9 cellular contexts compared by ENCODE assay signal in genomic region chr4:1318488-1319213, GRCh38. TPM values are rescaled to one million over a fixed set of nuclear protein-coding genes. Genes with fewer than 3 reads are reported as not detected.
A peak's percentile ranks its signal among the peaks of the same experiment; 100 is the strongest.
DNase-seq lines count a peak whose midpoint lies in the region; ATAC-seq and TF ChIP-seq lines count a peak whose summit lies in the region.
"Had no signal": no experiment of that assay in that cellular context is flagged by ENCODE, and none has a peak within 500 bp of the region (broad histone marks: within the 10 kb centered on the region; RNA-seq: fewer than 3 reads in every experiment).

No MANE protein-coding gene starts in this region.

- no peaks in the 10 kb centered on the region for H3K9me3 ChIP-seq in Peyer's patch
- H3K9me3 ChIP-seq in esophagus muscularis mucosa, result no peaks in the 10 kb centered on the region
- H3K9me3 ChIP-seq: tibial nerve had no signal

- POLR2A ChIA-PET in activated CD8-positive, alpha-beta T cell treated with anti-CD3 and anti-CD28 coated beads for 36 hours (lab: Charles Lee), result interaction anchor here (1.3 kb wide), 1 partner anchor 29 kb away, joined by 5 read pairs; the partner anchor contains the start of gene MAEA
- POLR2A ChIA-PET in activated CD8-positive, alpha-beta T cell treated with anti-CD3 and anti-CD28 coated beads, Interleukin-2, amount 10 ng/mL, durations not matched to agents 7 days and 5 days (lab: Charles Lee), result interaction anchor here (0.5 kb wide), 1 partner anchor 22 kb away, joined by 3 read pairs; no protein-coding TSS in a partner anchor

- CTCF ChIA-PET in activated CD8-positive, alpha-beta T cell treated with anti-CD3 and anti-CD28 coated beads for 36 hours (lab: Charles Lee), result interaction anchor here (1.1 to 1.3 kb wide), 3 partner anchors 11 to 188 kb away, joined by 5 to 6 read pairs (median 5); no protein-coding TSS in a partner anchor
- CTCF ChIA-PET in activated CD8-positive, alpha-beta T cell treated with anti-CD3 and anti-CD28 coated beads, Interleukin-2, amount 10 ng/mL, durations not matched to agents 7 days and 5 days (lab: Charles Lee), result interaction anchor here (0.7 kb wide), 1 partner anchor 29 kb away, joined by 6 read pairs; the partner anchor contains the start of gene UVSSA

- peaks cover 0 to 87% (median 0%) of the 10 kb centered on the region in 3 donors for H3K36me3 ChIP-seq in Peyer's patch
- H3K36me3 ChIP-seq in esophagus muscularis mucosa, result peaks cover 46 to 95% (median 83%) of the 10 kb centered on the region in 4 donors

- DNase-seq in activated CD8-positive, alpha-beta T cell treated with anti-CD3 and anti-CD28 coated beads for 36 hours, result peak; percentile 30
- no peak for DNase-seq in activated CD8-positive, alpha-beta T cell treated with anti-CD3 and anti-CD28 coated beads, Interleukin-2, amount 10 ng/mL, durations not matched to agents 7 days and 5 days
- DNase-seq in Peyer's patch (no peak), esophagus muscularis mucosa (ENCODE audit: extremely low spot score) (no peak), retinal pigment epithelial cell (ENCODE audit: low read depth) (no peak), COLO829 (ENCODE audit: low spot score) (no peak)

- intact Hi-C loops in activated CD8-positive, alpha-beta T cell treated with anti-CD3 and anti-CD28 coated beads for 36 hours (cut with micrococcal nuclease), result no loop called here
- intact Hi-C loops in esophagus muscularis mucosa (cut with DNase I), result no loop called here

- no peaks in the 10 kb centered on the region for H3K27me3 Mint-ChIP-seq in activated CD8-positive, alpha-beta T cell treated with anti-CD3 and anti-CD28 coated beads for 36 hours
- H3K27me3 Mint-ChIP-seq in activated CD8-positive, alpha-beta T cell treated with anti-CD3 and anti-CD28 coated beads, Interleukin-2, amount 10 ng/mL, durations not matched to agents 7 days and 5 days (ENCODE audit: low read depth), result no peaks in the 10 kb centered on the region

- no peaks in the 10 kb centered on the region for H3K27me3 ChIP-seq in Peyer's patch
- no peaks in the 10 kb centered on the region for H3K27me3 ChIP-seq in esophagus muscularis mucosa
- H3K27me3 ChIP-seq: tibial nerve had no signal

- H3K4me3 ChIP-seq in Peyer's patch (no peak overlapping the region), esophagus muscularis mucosa (no peak overlapping the region), retinal pigment epithelial cell (ENCODE audit: low read length) (no peak overlapping the region)
- H3K4me3 ChIP-seq: tibial nerve had no signal

- H3K4me1 Mint-ChIP-seq in activated CD8-positive, alpha-beta T cell treated with anti-CD3 and anti-CD28 coated beads for 36 hours (ENCODE audit: low read depth), result peaks cover 15% of the 10 kb centered on the region
- peaks cover 26% of the 10 kb centered on the region for H3K4me1 Mint-ChIP-seq in activated CD8-positive, alpha-beta T cell treated with anti-CD3 and anti-CD28 coated beads, Interleukin-2, amount 10 ng/mL, durations not matched to agents 7 days and 5 days (ENCODE audit: low read depth)

- H3K27ac ChIP-seq in Peyer's patch (no peak overlapping the region), esophagus muscularis mucosa (replicated peaks in 1 of 4) (no peak overlapping the region)
- H3K27ac ChIP-seq: tibial nerve had no signal

- TF ChIP-seq EP300 in esophagus muscularis mucosa (IDR thresholded peaks at IDR 0.05), result no peak

- 83% methylated on average over 13 of the region's 18 CpGs for WGBS in esophagus muscularis mucosa

- H3K9me3 Mint-ChIP-seq in activated CD8-positive, alpha-beta T cell treated with anti-CD3 and anti-CD28 coated beads for 36 hours, result no peaks in the 10 kb centered on the region
- no peaks in the 10 kb centered on the region for H3K9me3 Mint-ChIP-seq in activated CD8-positive, alpha-beta T cell treated with anti-CD3 and anti-CD28 coated beads, Interleukin-2, amount 10 ng/mL, durations not matched to agents 7 days and 5 days (ENCODE audit: insufficient read depth)

- no peak for ATAC-seq in activated CD8-positive, alpha-beta T cell treated with anti-CD3 and anti-CD28 coated beads for 36 hours
- ATAC-seq in activated CD8-positive, alpha-beta T cell treated with anti-CD3 and anti-CD28 coated beads, Interleukin-2, amount 10 ng/mL, durations not matched to agents 7 days and 5 days, result no peak
- no peak for ATAC-seq in HG03108 (IDR thresholded peaks at IDR 0.05; ENCODE audit: unreplicated experiment)
- no peak for ATAC-seq in GM21390 (IDR thresholded peaks at IDR 0.05; ENCODE audit: unreplicated experiment)

- peaks cover 31% of the 10 kb centered on the region for H3K36me3 Mint-ChIP-seq in activated CD8-positive, alpha-beta T cell treated with anti-CD3 and anti-CD28 coated beads for 36 hours (ENCODE audit: low read depth)
- peaks cover 58% of the 10 kb centered on the region for H3K36me3 Mint-ChIP-seq in activated CD8-positive, alpha-beta T cell treated with anti-CD3 and anti-CD28 coated beads, Interleukin-2, amount 10 ng/mL, durations not matched to agents 7 days and 5 days (ENCODE audit: low read depth)

- TF ChIP-seq POLR2A in Peyer's patch (IDR thresholded peaks at IDR 0.05), result no peak
- TF ChIP-seq POLR2A in esophagus muscularis mucosa (IDR thresholded peaks at IDR 0.05; ENCODE audit: low read depth), result no peak

- no peak overlapping the region for H3K4me3 Mint-ChIP-seq in activated CD8-positive, alpha-beta T cell treated with anti-CD3 and anti-CD28 coated beads for 36 hours
- no peak overlapping the region for H3K4me3 Mint-ChIP-seq in activated CD8-positive, alpha-beta T cell treated with anti-CD3 and anti-CD28 coated beads, Interleukin-2, amount 10 ng/mL, durations not matched to agents 7 days and 5 days

- TF ChIP-seq CTCF in activated CD8-positive, alpha-beta T cell treated with anti-CD3 and anti-CD28 coated beads for 36 hours (IDR thresholded peaks at IDR 0.05), result peak; percentile 28
- TF ChIP-seq CTCF in Peyer's patch (IDR thresholded peaks at IDR 0.05) (peak in 4 of 6 experiments; percentile 20 to 28 (median 22)), esophagus muscularis mucosa (IDR thresholded peaks at IDR 0.05) (peak in 2 of 3 experiments; percentile 10 to 32), retinal pigment epithelial cell (conservative IDR thresholded peaks at IDR 0.05; ENCODE audit: low read depth, low read length) (peak; percentile 55)

- H3K27ac Mint-ChIP-seq in activated CD8-positive, alpha-beta T cell treated with anti-CD3 and anti-CD28 coated beads for 36 hours, result no peak overlapping the region
- H3K27ac Mint-ChIP-seq in activated CD8-positive, alpha-beta T cell treated with anti-CD3 and anti-CD28 coated beads, Interleukin-2, amount 10 ng/mL, durations not matched to agents 7 days and 5 days, result no peak overlapping the region

- H3K4me1 ChIP-seq in Peyer's patch (no peaks in the 10 kb centered on the region), esophagus muscularis mucosa (peaks cover 0 to 7% (median 2%) of the 10 kb centered on the region in 4 donors)
- H3K4me1 ChIP-seq: tibial nerve had no signal

RNA-seq across cellular contexts. Expression of gene UVSSA, which starts 28.4 kb away (rescaled TPM):
- 10 to 100 TPM; 18.6 to 20.2 TPM for total RNA-seq in activated CD8-positive, alpha-beta T cell treated with anti-CD3 and anti-CD28 coated beads for 36 hours
- total RNA-seq in activated CD8-positive, alpha-beta T cell treated with anti-CD3 and anti-CD28 coated beads, Interleukin-2, amount 10 ng/mL, durations not matched to agents 7 days and 5 days, result 10 to 100 TPM; 16.7 to 17.0 TPM
- total RNA-seq in Peyer's patch (100 to 1,000 TPM in 1 of 4 donors, 10 to 100 TPM in 3; 42.2 to 118 (median 77.7) TPM), esophagus muscularis mucosa (10 to 100 TPM in 3 of 4 donors, 1 to 10 TPM in 1; 8.9 to 16.5 (median 13.1) TPM)

RNA-seq across cellular contexts. Expression of gene MAEA, which starts 29.0 kb away (rescaled TPM):
- 10 to 100 TPM; 32.3 to 37.0 TPM for total RNA-seq in activated CD8-positive, alpha-beta T cell treated with anti-CD3 and anti-CD28 coated beads for 36 hours
- 10 to 100 TPM; 60.3 to 65.1 TPM for total RNA-seq in activated CD8-positive, alpha-beta T cell treated with anti-CD3 and anti-CD28 coated beads, Interleukin-2, amount 10 ng/mL, durations not matched to agents 7 days and 5 days
- 100 to 1,000 TPM; 112 to 200 (median 143) TPM for total RNA-seq in Peyer's patch
- 10 to 100 TPM; 54.5 to 63.1 (median 59.8) TPM for total RNA-seq in esophagus muscularis mucosa
